1 cellular context compared by ENCODE assay signal in genomic region chr1:109969907-109970306, GRCh38.
TF ChIP-seq lines count a peak whose summit lies in the region.

No MANE protein-coding gene starts in this region.

TF ChIP-seq in K562, 482 proteins besides CTCF, POLR2A, EP300 and RAD21:
- TF ChIP-seq ZNF707 (CRISPR knock-in tag; conservative IDR thresholded peaks at IDR 0.05), result no peak
- TF ChIP-seq DMBX1 (CRISPR knock-in tag; IDR thresholded peaks at IDR 0.05; ENCODE audit: borderline replicate concordance), result no peak
- no peak for TF ChIP-seq FOXJ2 (tag; IDR thresholded peaks at IDR 0.05)
- no peak for TF ChIP-seq TSHZ1 (CRISPR knock-in tag; IDR thresholded peaks at IDR 0.05)
- TF ChIP-seq MYNN (IDR thresholded peaks at IDR 0.05), result no peak
- no peak for TF ChIP-seq MYNN (CRISPR knock-in tag; IDR thresholded peaks at IDR 0.05)
- TF ChIP-seq, protein P1, sequence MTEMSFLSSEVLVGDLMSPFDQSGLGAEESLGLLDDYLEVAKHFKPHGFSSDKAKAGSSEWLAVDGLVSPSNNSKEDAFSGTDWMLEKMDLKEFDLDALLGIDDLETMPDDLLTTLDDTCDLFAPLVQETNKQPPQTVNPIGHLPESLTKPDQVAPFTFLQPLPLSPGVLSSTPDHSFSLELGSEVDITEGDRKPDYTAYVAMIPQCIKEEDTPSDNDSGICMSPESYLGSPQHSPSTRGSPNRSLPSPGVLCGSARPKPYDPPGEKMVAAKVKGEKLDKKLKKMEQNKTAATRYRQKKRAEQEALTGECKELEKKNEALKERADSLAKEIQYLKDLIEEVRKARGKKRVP (CRISPR knock-in tag; IDR thresholded peaks at IDR 0.05), result no peak
- TF ChIP-seq ZBTB1 (CRISPR knock-in tag; IDR thresholded peaks at IDR 0.05; ENCODE audit: borderline replicate concordance, low read depth), result no peak
- TF ChIP-seq POLR2G (IDR thresholded peaks at IDR 0.05; ENCODE audit: low read depth, low read length), result no peak
- TF ChIP-seq XRCC5 (IDR thresholded peaks at IDR 0.05; ENCODE audit: low read depth, low read length), result no peak
- TF ChIP-seq, protein P2, sequence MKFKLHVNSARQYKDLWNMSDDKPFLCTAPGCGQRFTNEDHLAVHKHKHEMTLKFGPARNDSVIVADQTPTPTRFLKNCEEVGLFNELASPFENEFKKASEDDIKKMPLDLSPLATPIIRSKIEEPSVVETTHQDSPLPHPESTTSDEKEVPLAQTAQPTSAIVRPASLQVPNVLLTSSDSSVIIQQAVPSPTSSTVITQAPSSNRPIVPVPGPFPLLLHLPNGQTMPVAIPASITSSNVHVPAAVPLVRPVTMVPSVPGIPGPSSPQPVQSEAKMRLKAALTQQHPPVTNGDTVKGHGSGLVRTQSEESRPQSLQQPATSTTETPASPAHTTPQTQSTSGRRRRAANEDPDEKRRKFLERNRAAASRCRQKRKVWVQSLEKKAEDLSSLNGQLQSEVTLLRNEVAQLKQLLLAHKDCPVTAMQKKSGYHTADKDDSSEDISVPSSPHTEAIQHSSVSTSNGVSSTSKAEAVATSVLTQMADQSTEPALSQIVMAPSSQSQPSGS (CRISPR knock-in tag; IDR thresholded peaks at IDR 0.05), result no peak
